Comparison of ENCODE assay signal across 31 cellular contexts in the genomic region with DNA sequence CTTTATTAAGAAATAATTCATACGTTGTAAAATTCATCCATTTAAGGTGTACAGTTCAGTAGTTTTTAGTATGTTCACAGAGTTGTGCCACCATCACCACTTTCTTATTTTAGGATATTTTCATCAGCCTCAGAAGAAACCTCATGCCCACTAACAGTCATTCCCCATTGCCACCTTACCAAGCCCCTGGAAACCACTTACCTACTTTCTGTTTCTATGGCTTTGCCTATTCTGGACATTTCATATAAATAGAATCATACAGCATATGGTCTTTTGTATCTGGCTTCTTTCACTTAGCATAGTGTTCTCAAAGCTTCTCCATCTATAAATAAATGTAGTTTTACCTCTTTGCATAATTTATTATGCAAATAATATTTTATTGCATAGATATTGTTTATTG.
"Had no signal": no experiment of that assay in that cellular context is flagged by ENCODE, and none has a peak within 500 bp of the region (broad histone marks: within the 10 kb centered on the region; RNA-seq: fewer than 3 reads in every experiment).

No MANE protein-coding gene starts in this region.

- H3K27me3 ChIP-seq: Peyer's patch had no signal

- H3K27ac ChIP-seq: Peyer's patch, SJSA1 had no signal

- DNase-seq: Karpas-422, NCI-H1048, NCI-H1092 treated with DMSO at 0.1 percent for 48 hours, NCI-H1105 treated with DMSO at 0.1 percent for 48 hours, NCI-H1417, NCI-H1436, NCI-H146, NCI-H1694, NCI-H187, NCI-H1930, NCI-H2029 treated with DMSO at 0.1 percent for 48 hours, NCI-H2081 treated with DMSO at 0.1 percent for 48 hours, NCI-H2107, NCI-H2171, NCI-H226, NCI-H446 treated with DMSO at 0.1 percent for 48 hours, NCI-H510A, NCI-H526, NCI-H69, NCI-H748 treated with DMSO at 0.1 percent for 48 hours, NCI-H82, OCI-M1, PC-3, Peyer's patch, Right ventricle myocardium superior, RPMI8226, SHP77 treated with DMSO at 0.1 percent for 48 hours, SK-N-SH, SW 1271, T-helper 1 cell had no signal

- H3K9me3 ChIP-seq: Peyer's patch, SJSA1, SK-N-SH had no signal

- ATAC-seq: PC-3 had no signal

- H3K4me1 ChIP-seq: Peyer's patch, SJSA1 had no signal

- H3K4me3 ChIP-seq: Peyer's patch, SJSA1 had no signal

- H3K4me2 ChIP-seq: SK-N-SH had no signal

- H3K9ac ChIP-seq: SK-N-SH had no signal

- H3K36me3 ChIP-seq: Peyer's patch, SJSA1 had no signal
